In the genomic region with DNA sequence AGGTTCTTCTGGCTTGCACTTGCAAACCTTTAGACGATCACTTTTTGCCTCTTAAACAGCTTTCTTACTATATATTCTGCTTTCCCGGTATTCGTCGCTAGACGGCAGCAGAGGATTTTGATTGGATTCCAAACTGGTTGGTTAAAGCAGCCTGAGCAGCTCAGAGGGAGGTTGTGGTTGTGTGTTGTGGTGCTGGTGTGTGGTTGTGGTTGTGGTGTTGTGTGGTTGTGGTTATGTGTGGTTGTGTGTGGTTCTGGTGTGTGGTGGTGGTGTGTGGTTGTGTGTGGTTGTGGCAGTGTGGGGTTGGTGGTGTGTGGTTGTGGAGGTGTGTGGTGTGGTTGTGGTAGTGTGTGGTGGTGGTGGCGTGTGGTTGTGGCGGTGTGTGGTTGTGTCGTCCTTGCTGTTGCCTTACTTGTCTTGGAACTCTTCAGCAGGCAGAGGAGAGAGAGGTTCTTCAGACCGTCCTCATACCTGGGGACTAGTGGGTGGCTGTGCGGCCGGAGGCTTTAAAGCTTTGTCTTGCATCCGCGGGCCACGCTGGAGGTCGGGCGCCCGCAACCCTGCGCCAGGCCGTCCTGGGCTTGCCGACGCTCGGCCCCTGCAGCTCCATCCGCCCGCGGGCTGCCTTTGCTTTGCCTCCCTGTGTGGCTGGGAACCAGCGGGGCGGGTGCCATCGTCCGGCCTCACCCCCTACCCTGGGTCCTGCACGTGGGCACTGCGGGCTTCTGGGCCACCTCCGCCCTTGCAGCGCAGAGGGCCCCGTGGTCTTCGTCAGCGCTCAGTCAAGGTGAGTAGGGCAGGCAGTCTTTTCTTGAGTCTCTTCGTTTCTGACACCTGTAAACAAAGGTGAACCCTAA, we compare ENCODE assay signal across 8 cellular contexts.
A peak's percentile ranks its signal among the peaks of the same experiment; 100 is the strongest.
DNase-seq lines count a peak whose midpoint lies in the region; ATAC-seq and TF ChIP-seq lines count a peak whose summit lies in the region.

No MANE protein-coding gene starts in this region.

- peak overlapping the region; percentile 12 for H3K4me3 Mint-ChIP-seq in activated CD4-positive, alpha-beta T cell treated with anti-CD3 and anti-CD28 coated beads for 36 hours
- H3K4me3 Mint-ChIP-seq in endodermal cell: no peak overlapping the region
- peak overlapping the region in 1 of 10 donors; percentile 4 for H3K4me3 Mint-ChIP-seq in naive thymus-derived CD4-positive, alpha-beta T cell

- TF ChIP-seq CTCF in Loucy (conservative IDR thresholded peaks at IDR 0.05; ENCODE audit: low read length) (peak; percentile 61), endodermal cell (conservative IDR thresholded peaks at IDR 0.05) (peak; percentile 86)

- no peaks in the 10 kb centered on the region for H4K20me1 ChIP-seq in Loucy (ENCODE audit: insufficient read depth, low read length, poor library complexity, severe bottlenecking)

- CTCF ChIA-PET in activated CD4-positive, alpha-beta T cell treated with anti-CD3 and anti-CD28 coated beads for 36 hours (lab: Charles Lee): interaction anchor here (1.0 to 1.7 kb wide), 6 partner anchors 12 to 257 kb away, joined by 3 to 10 read pairs (median 3); no protein-coding TSS in a partner anchor
- CTCF ChIA-PET in naive thymus-derived CD4-positive, alpha-beta T cell (lab: Charles Lee): no interaction called here

- no peak overlapping the region for H3K4me3 ChIP-seq in Loucy (ENCODE audit: low read length, poor library complexity, severe bottlenecking)
- no peak overlapping the region for H3K4me3 ChIP-seq in SJCRH30
- no peak overlapping the region for H3K4me3 ChIP-seq in endodermal cell (ENCODE audit: low read length)
- no peak overlapping the region for H3K4me3 ChIP-seq in mesendoderm (ENCODE audit: low read length)
- H3K4me3 ChIP-seq in naive thymus-derived CD4-positive, alpha-beta T cell (ENCODE audit: low read length): no peak overlapping the region

- H3K27ac ChIP-seq in SJCRH30 (no peak overlapping the region), endodermal cell (ENCODE audit: low read depth, low read length) (no peak overlapping the region), mesendoderm (ENCODE audit: low read depth, low read length) (no peak overlapping the region)
- H3K27ac ChIP-seq in naive thymus-derived CD4-positive, alpha-beta T cell (ENCODE audit: low read depth, low read length): no peak overlapping the region

- peaks cover 3% of the 10 kb centered on the region for H3K9me3 Mint-ChIP-seq in activated CD4-positive, alpha-beta T cell treated with anti-CD3 and anti-CD28 coated beads for 36 hours (ENCODE audit: low read depth)
- H3K9me3 Mint-ChIP-seq in endodermal cell: peaks cover 2% of the 10 kb centered on the region
- H3K9me3 Mint-ChIP-seq in naive thymus-derived CD4-positive, alpha-beta T cell: peaks cover 0 to 11% (median 3%) of the 10 kb centered on the region in 11 donors

- H3K36me3 Mint-ChIP-seq in activated CD4-positive, alpha-beta T cell treated with anti-CD3 and anti-CD28 coated beads for 36 hours (ENCODE audit: low read depth): no peaks in the 10 kb centered on the region
- peaks cover 8% of the 10 kb centered on the region for H3K36me3 Mint-ChIP-seq in endodermal cell (ENCODE audit: low read depth)
- no peaks in the 10 kb centered on the region for H3K36me3 Mint-ChIP-seq in naive thymus-derived CD4-positive, alpha-beta T cell

- ATAC-seq in activated CD4-positive, alpha-beta T cell treated with anti-CD3 and anti-CD28 coated beads for 36 hours: no peak
- no peak for ATAC-seq in naive thymus-derived CD4-positive, alpha-beta T cell
- ATAC-seq in HG02610 (IDR thresholded peaks at IDR 0.05; ENCODE audit: unreplicated experiment): no peak

- POLR2A ChIA-PET in activated CD4-positive, alpha-beta T cell treated with anti-CD3 and anti-CD28 coated beads for 36 hours (lab: Charles Lee): no interaction called here
- POLR2A ChIA-PET in naive thymus-derived CD4-positive, alpha-beta T cell (lab: Charles Lee): no interaction called here

- H3K79me1 ChIP-seq in mesendoderm (ENCODE audit: low read length): no peaks in the 10 kb centered on the region

- H2BK5ac ChIP-seq in mesendoderm (ENCODE audit: low read length): no peak overlapping the region

- peak overlapping the region; percentile 78 for H2AK5ac ChIP-seq in mesendoderm (ENCODE audit: low read length)

- no peaks in the 10 kb centered on the region for H3K4me1 ChIP-seq in Loucy (ENCODE audit: insufficient read depth, low read length, poor library complexity, severe bottlenecking)
- no peaks in the 10 kb centered on the region for H3K4me1 ChIP-seq in SJCRH30
- no peaks in the 10 kb centered on the region for H3K4me1 ChIP-seq in endodermal cell (ENCODE audit: control insufficient read depth, insufficient read depth, low read length)
- H3K4me1 ChIP-seq in mesendoderm (ENCODE audit: control insufficient read depth, low read depth, low read length): no peaks in the 10 kb centered on the region
- H3K4me1 ChIP-seq in naive thymus-derived CD4-positive, alpha-beta T cell (ENCODE audit: control insufficient read depth in 2 of 2, insufficient read depth in 2 of 2, low read length in 2 of 2): no peaks in the 10 kb centered on the region

- H3K9me3 ChIP-seq in Loucy (ENCODE audit: insufficient read depth, low read depth, low read length) (no peaks in the 10 kb centered on the region), SJCRH30 (replicated peaks) (no peaks in the 10 kb centered on the region), endodermal cell (ENCODE audit: control insufficient read depth, low read length) (no peaks in the 10 kb centered on the region)
- H3K9me3 ChIP-seq in naive thymus-derived CD4-positive, alpha-beta T cell (ENCODE audit: control insufficient read depth in 2 of 3, low read length in 3 of 3): no peaks in the 10 kb centered on the region

- H3K36me3 ChIP-seq in Loucy (ENCODE audit: insufficient read depth, low read length) (no peaks in the 10 kb centered on the region), SJCRH30 (no peaks in the 10 kb centered on the region), endodermal cell (ENCODE audit: control insufficient read depth, insufficient read depth, low read length) (peaks cover 10% of the 10 kb centered on the region), mesendoderm (ENCODE audit: control insufficient read depth, insufficient read depth, low read length) (no peaks in the 10 kb centered on the region)
- H3K36me3 ChIP-seq in naive thymus-derived CD4-positive, alpha-beta T cell (ENCODE audit: control insufficient read depth in 2 of 3, insufficient read depth in 3 of 3, low read length in 3 of 3): no peaks in the 10 kb centered on the region

- peak overlapping the region; percentile 54 for H3K56ac ChIP-seq in mesendoderm (ENCODE audit: low read length)

- no peak overlapping the region for H3K23ac ChIP-seq in mesendoderm (ENCODE audit: low read length)

- H3K27ac Mint-ChIP-seq in activated CD4-positive, alpha-beta T cell treated with anti-CD3 and anti-CD28 coated beads for 36 hours: peak overlapping the region; percentile 53
- H3K27ac Mint-ChIP-seq in endodermal cell: peak overlapping the region; percentile 28
- H3K27ac Mint-ChIP-seq in naive thymus-derived CD4-positive, alpha-beta T cell: peak overlapping the region in 2 of 9 donors; percentile 32 to 76

- intact Hi-C loops in activated CD4-positive, alpha-beta T cell treated with anti-CD3 and anti-CD28 coated beads for 36 hours (cut with DNase I, micrococcal nuclease): loop anchor here (1.0 to 2.0 kb wide), 5 partner anchors 80 to 647 kb away; a partner anchor contains a TSS
- intact Hi-C loops in naive thymus-derived CD4-positive, alpha-beta T cell (cut with micrococcal nuclease): no loop called here

- DNase-seq in activated CD4-positive, alpha-beta T cell treated with anti-CD3 and anti-CD28 coated beads for 36 hours: peak; percentile 57
- DNase-seq in activated CD4-positive, alpha-beta T cell treated with anti-CD3 and anti-CD28 coated beads for 4 hours: no peak
- DNase-seq in SJCRH30 (peak; percentile 43 to 76), endodermal cell (peak; percentile 94), mesendoderm (peak; percentile 93)
- DNase-seq in naive thymus-derived CD4-positive, alpha-beta T cell: no peak

- no peak overlapping the region for H4K5ac ChIP-seq in mesendoderm (ENCODE audit: low read length)

- no peak overlapping the region for H2BK120ac ChIP-seq in mesendoderm (ENCODE audit: low read depth, low read length)

- 84 to 93% methylated on average over 17 to 37 of the region's 37 CpGs for WGBS in endodermal cell (ENCODE audit: insufficient coverage in 1 of 2, insufficient read length in 1 of 2), 2 experiments
- WGBS in mesendoderm (ENCODE audit: extremely low coverage, insufficient coverage, low lambda C conversion rate): no CpG with 5 or more reads among the region's 37 CpGs

- H3K27me3 ChIP-seq in Loucy (ENCODE audit: insufficient read depth, low read length, poor library complexity, severe bottlenecking) (no peaks in the 10 kb centered on the region), SJCRH30 (no peaks in the 10 kb centered on the region), endodermal cell (ENCODE audit: control insufficient read depth, insufficient read depth, low read length, poor library complexity, severe bottlenecking) (no peaks in the 10 kb centered on the region), mesendoderm (ENCODE audit: insufficient read depth, low read length, poor library complexity) (no peaks in the 10 kb centered on the region)
- no peaks in the 10 kb centered on the region for H3K27me3 ChIP-seq in naive thymus-derived CD4-positive, alpha-beta T cell (ENCODE audit: control insufficient read depth in 2 of 2, insufficient read depth in 2 of 2, low read length in 2 of 2)

- H2AFZ ChIP-seq in Loucy (ENCODE audit: low read length): no peak overlapping the region

- H3K4ac ChIP-seq in mesendoderm (ENCODE audit: low read depth, low read length): no peak overlapping the region

- H3K9ac ChIP-seq in Loucy (ENCODE audit: low read depth, low read length, poor library complexity, severe bottlenecking): no peak overlapping the region
- H3K9ac ChIP-seq in endodermal cell (ENCODE audit: extremely low read depth, low read length, poor library complexity, severe bottlenecking): no peak overlapping the region
- no peak overlapping the region for H3K9ac ChIP-seq in mesendoderm (ENCODE audit: low read length)

- peaks cover 8% of the 10 kb centered on the region for H3K27me3 Mint-ChIP-seq in activated CD4-positive, alpha-beta T cell treated with anti-CD3 and anti-CD28 coated beads for 36 hours
- H3K27me3 Mint-ChIP-seq in endodermal cell (ENCODE audit: insufficient read depth): no peaks in the 10 kb centered on the region
- H3K27me3 Mint-ChIP-seq in naive thymus-derived CD4-positive, alpha-beta T cell: peaks cover 0 to 20% (median 2%) of the 10 kb centered on the region in 5 donors

- no peak overlapping the region for H3K18ac ChIP-seq in mesendoderm (ENCODE audit: low read length)

- no peaks in the 10 kb centered on the region for H3K79me2 ChIP-seq in Loucy (ENCODE audit: insufficient read depth, low read length)
- H3K79me2 ChIP-seq in mesendoderm (ENCODE audit: control insufficient read depth, insufficient read depth, low read length): no peaks in the 10 kb centered on the region

- H4K8ac ChIP-seq in mesendoderm (ENCODE audit: low read depth, low read length): no peak overlapping the region

- no peaks in the 10 kb centered on the region for H3K9me2 ChIP-seq in Loucy (replicated peaks; ENCODE audit: low read depth, low read length)

- H3K4me2 ChIP-seq in Loucy (ENCODE audit: low read depth, low read length, poor library complexity, severe bottlenecking) (no peak overlapping the region), mesendoderm (ENCODE audit: low read length) (no peak overlapping the region)

- H3K4me1 Mint-ChIP-seq in activated CD4-positive, alpha-beta T cell treated with anti-CD3 and anti-CD28 coated beads for 36 hours: no peaks in the 10 kb centered on the region
- peaks cover 11% of the 10 kb centered on the region for H3K4me1 Mint-ChIP-seq in endodermal cell
- peaks cover 0 to 2% (median 0%) of the 10 kb centered on the region in 7 donors for H3K4me1 Mint-ChIP-seq in naive thymus-derived CD4-positive, alpha-beta T cell

- H3F3A ChIP-seq in Loucy (ENCODE audit: low read depth): no peaks in the 10 kb centered on the region

- H2BK15ac ChIP-seq in mesendoderm (replicated peaks; ENCODE audit: low read depth): no peak overlapping the region

Comparison
In these comparisons a context has a peak if more than half of its experiments do, and no peak if none do; other contexts are left out.
1. DNase-seq: peak in activated CD4-positive, alpha-beta T cell treated with anti-CD3 and anti-CD28 coated beads for 36 hours (single experiment), SJCRH30 (2 of 2), endodermal cell (single experiment) and mesendoderm (single experiment); none in activated CD4-positive, alpha-beta T cell treated with anti-CD3 and anti-CD28 coated beads for 4 hours (0 of 2) and naive thymus-derived CD4-positive, alpha-beta T cell (0 of 9).
2. intact Hi-C loops: an anchor here in activated CD4-positive, alpha-beta T cell treated with anti-CD3 and anti-CD28 coated beads for 36 hours (1.0 to 2.0 kb wide); none called in naive thymus-derived CD4-positive, alpha-beta T cell.